8 cellular contexts compared by ENCODE assay signal in genomic region chr4:102687373-102687981, GRCh38.
A peak's percentile ranks its signal among the peaks of the same experiment; 100 is the strongest.
DNase-seq lines count a peak whose midpoint lies in the region; ATAC-seq and TF ChIP-seq lines count a peak whose summit lies in the region.

No MANE protein-coding gene starts in this region.

- POLR2A ChIA-PET in GM10248 (lab: Yijun Ruan, JAX) = no interaction called here

- intact Hi-C loops in activated naive CD4-positive, alpha-beta T cell treated with anti-CD3 and anti-CD28 coated beads for 36 hours (cut with micrococcal nuclease) = no loop called here
- intact Hi-C loops in adrenal gland (cut with DNase I) = no loop called here

- no peak overlapping the region for H3K4me3 ChIP-seq in fibroblast of mammary gland (ENCODE audit: control insufficient read depth, low read depth, low read length)
- no peak overlapping the region for H3K4me3 ChIP-seq in adrenal gland

- H3K36me3 ChIP-seq in adrenal gland (replicated peaks in 1 of 2) = no peaks in the 10 kb centered on the region

- no peaks in the 10 kb centered on the region for H3K4me1 ChIP-seq in adrenal gland (replicated peaks in 1 of 2)

- DNase-seq in GM10248 (ENCODE audit: extremely low spot score) = peak; percentile 56
- DNase-seq in fibroblast of mammary gland (ENCODE audit: low read depth) = peak; percentile 36
- no peak for DNase-seq in T-helper 2 cell treated with Interferon-gamma antibody and Interleukin-4, amounts not matched to agents 5 μg/mL and 100 μg/mL, for 36 hours (ENCODE audit: low spot score)
- DNase-seq in activated naive CD4-positive, alpha-beta T cell treated with anti-CD3 and anti-CD28 coated beads for 36 hours = no peak
- no peak for DNase-seq in NCI-H510A treated with DMSO at 0.1 percent for 48 hours (lab: John Stamatoyannopoulos, UW)
- no peak for DNase-seq in adrenal gland

- no peaks in the 10 kb centered on the region for H3K27me3 Mint-ChIP-seq in T-helper 2 cell treated with Interferon-gamma antibody and Interleukin-4, amounts not matched to agents 5 μg/mL and 100 μg/mL, for 36 hours (ENCODE audit: low read depth)
- H3K27me3 Mint-ChIP-seq in activated naive CD4-positive, alpha-beta T cell treated with anti-CD3 and anti-CD28 coated beads for 36 hours (ENCODE audit: low read depth) = no peaks in the 10 kb centered on the region

- no peak for TF ChIP-seq POLR2A in adrenal gland (IDR thresholded peaks at IDR 0.05)

- H3K36me3 Mint-ChIP-seq in T-helper 2 cell treated with Interferon-gamma antibody and Interleukin-4, amounts not matched to agents 5 μg/mL and 100 μg/mL, for 36 hours (ENCODE audit: low read depth) = peaks cover 3% of the 10 kb centered on the region
- peaks cover 5% of the 10 kb centered on the region for H3K36me3 Mint-ChIP-seq in activated naive CD4-positive, alpha-beta T cell treated with anti-CD3 and anti-CD28 coated beads for 36 hours (ENCODE audit: low read depth)

- WGBS in adrenal gland, 4 donors = 75 to 82% (median 80%) methylated on average over 4 of the region's 4 CpGs

- no peaks in the 10 kb centered on the region for H3K9me3 ChIP-seq in adrenal gland (replicated peaks in 1 of 3)

- no peak overlapping the region for H3K4me3 Mint-ChIP-seq in T-helper 2 cell treated with Interferon-gamma antibody and Interleukin-4, amounts not matched to agents 5 μg/mL and 100 μg/mL, for 36 hours
- H3K4me3 Mint-ChIP-seq in activated naive CD4-positive, alpha-beta T cell treated with anti-CD3 and anti-CD28 coated beads for 36 hours = no peak overlapping the region

- CTCF ChIA-PET in GM10248 (lab: Yijun Ruan, JAX) = interaction anchor here (1.2 kb wide), 2 partner anchors 26 to 404 kb away, joined by 3 read pairs; no protein-coding TSS in a partner anchor
- CTCF ChIA-PET in activated naive CD4-positive, alpha-beta T cell treated with anti-CD3 and anti-CD28 coated beads for 36 hours (lab: Charles Lee) = interaction anchor here (0.6 kb wide), 1 partner anchor 108 kb away, joined by 3 read pairs; no protein-coding TSS in a partner anchor

- ATAC-seq in GM21423 (IDR thresholded peaks at IDR 0.05; ENCODE audit: unreplicated experiment) = peak; percentile 92
- ATAC-seq in HG03460 (IDR thresholded peaks at IDR 0.05; ENCODE audit: unreplicated experiment) = peak; percentile 92

- H3K4me1 Mint-ChIP-seq in T-helper 2 cell treated with Interferon-gamma antibody and Interleukin-4, amounts not matched to agents 5 μg/mL and 100 μg/mL, for 36 hours (ENCODE audit: low read depth) = no peaks in the 10 kb centered on the region
- H3K4me1 Mint-ChIP-seq in activated naive CD4-positive, alpha-beta T cell treated with anti-CD3 and anti-CD28 coated beads for 36 hours (ENCODE audit: low read depth) = no peaks in the 10 kb centered on the region

- H3K27me3 ChIP-seq in adrenal gland = no peaks in the 10 kb centered on the region

- no peak overlapping the region for H3K27ac ChIP-seq in adrenal gland

- H3K27ac Mint-ChIP-seq in T-helper 2 cell treated with Interferon-gamma antibody and Interleukin-4, amounts not matched to agents 5 μg/mL and 100 μg/mL, for 36 hours = no peak overlapping the region
- H3K27ac Mint-ChIP-seq in activated naive CD4-positive, alpha-beta T cell treated with anti-CD3 and anti-CD28 coated beads for 36 hours = no peak overlapping the region

- no peak for TF ChIP-seq CTCF in GM10248 (IDR thresholded peaks at IDR 0.05; ENCODE audit: control extremely low read depth, extremely low read depth, low read depth, missing control alignments)
- no peak for TF ChIP-seq CTCF in fibroblast of mammary gland (conservative IDR thresholded peaks at IDR 0.05; ENCODE audit: control insufficient read depth, insufficient read depth, low read depth, low read length)
- TF ChIP-seq CTCF in adrenal gland (IDR thresholded peaks at IDR 0.05) = no peak

- no peaks in the 10 kb centered on the region for H3K9me3 Mint-ChIP-seq in T-helper 2 cell treated with Interferon-gamma antibody and Interleukin-4, amounts not matched to agents 5 μg/mL and 100 μg/mL, for 36 hours
- no peaks in the 10 kb centered on the region for H3K9me3 Mint-ChIP-seq in activated naive CD4-positive, alpha-beta T cell treated with anti-CD3 and anti-CD28 coated beads for 36 hours

Comparison
In these comparisons a context has a peak if more than half of its experiments do, and no peak if none do; other contexts are left out.
1. DNase-seq: peak in GM10248 (single experiment) and fibroblast of mammary gland (single experiment); none in T-helper 2 cell treated with Interferon-gamma antibody and Interleukin-4, amounts not matched to agents 5 μg/mL and 100 μg/mL, for 36 hours (single experiment), activated naive CD4-positive, alpha-beta T cell treated with anti-CD3 and anti-CD28 coated beads for 36 hours (single experiment), NCI-H510A treated with DMSO at 0.1 percent for 48 hours (single experiment) and adrenal gland (0 of 7).